8 cellular contexts compared by ENCODE assay signal in the genomic region with DNA sequence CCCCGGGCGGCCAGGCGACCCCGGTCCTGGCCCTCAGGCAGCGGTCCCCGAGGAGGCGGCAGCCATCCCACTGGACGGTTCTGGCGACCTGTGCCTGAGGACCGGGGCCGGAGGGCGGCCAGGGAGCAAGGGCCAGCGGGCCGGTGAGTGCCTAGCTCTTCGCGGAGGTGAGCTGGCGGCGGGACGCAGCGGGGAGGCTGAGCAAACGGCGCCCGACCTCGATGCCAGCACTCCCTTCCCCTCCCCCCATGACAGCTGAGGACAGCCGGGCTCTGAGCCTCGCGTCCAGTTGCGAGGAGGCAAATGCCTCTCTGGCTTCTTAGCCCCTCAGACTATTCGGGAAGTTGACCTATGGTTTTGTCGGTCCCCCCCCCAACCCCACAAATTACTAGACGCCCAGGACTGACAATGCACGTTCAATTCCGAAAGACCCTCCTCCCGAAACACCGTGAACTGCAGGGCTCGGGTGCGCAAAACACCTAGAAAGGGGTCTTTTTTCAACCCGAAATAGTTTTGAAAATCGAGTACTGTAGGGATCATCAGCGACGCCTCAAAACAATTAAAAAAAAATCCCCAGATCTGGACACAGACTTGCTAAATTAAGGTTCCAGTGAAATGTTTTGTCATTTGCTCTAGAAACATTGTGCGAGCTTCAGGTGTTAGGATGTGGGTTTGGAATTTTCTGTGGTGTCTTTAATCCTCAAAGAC. TPM values are rescaled to one million over a fixed set of nuclear protein-coding genes. Genes with fewer than 3 reads are reported as not detected.
DNase-seq lines count a peak whose midpoint lies in the region; ATAC-seq and TF ChIP-seq lines count a peak whose summit lies in the region.

No MANE protein-coding gene starts in this region.

- H3K9me3 ChIP-seq in iPS-18a (ENCODE audit: control insufficient read depth, low read depth, low read length) (no peaks in the 10 kb centered on the region), sigmoid colon (no peaks in the 10 kb centered on the region)

- H2AFZ ChIP-seq in KMS-11 (ENCODE audit: low read depth) = no peak overlapping the region

- H3K9ac ChIP-seq in KMS-11 = peak overlapping the region; percentile 97
- H3K9ac ChIP-seq in iPS-18a (ENCODE audit: low read length) = no peak overlapping the region

- no peaks in the 10 kb centered on the region for H4K20me1 ChIP-seq in KMS-11 (ENCODE audit: insufficient read depth)

- H3K79me2 ChIP-seq in KMS-11 (ENCODE audit: insufficient read depth, low read depth) = peaks cover 89% of the 10 kb centered on the region

- peaks cover 26% of the 10 kb centered on the region for H3K4me1 Mint-ChIP-seq in brain

- ATAC-seq in GM21786 (IDR thresholded peaks at IDR 0.05; ENCODE audit: unreplicated experiment) = peak; percentile 29

- no peak for TF ChIP-seq EP300 in sigmoid colon (IDR thresholded peaks at IDR 0.05)

- DNase-seq in SHP77 (lab: John Stamatoyannopoulos, UW) = peak; percentile 62 to 89
- DNase-seq in sigmoid colon = peak; percentile 83
- no peak for DNase-seq in GOT3 (lab: John Stamatoyannopoulos, UW)

- H3K4me1 ChIP-seq in KMS-11 (ENCODE audit: low read depth, poor library complexity, severe bottlenecking) = no peaks in the 10 kb centered on the region
- peaks cover 22% of the 10 kb centered on the region for H3K4me1 ChIP-seq in iPS-18a (ENCODE audit: control insufficient read depth, low read depth, low read length)
- peaks cover 0 to 37% (median 4%) of the 10 kb centered on the region in 4 donors for H3K4me1 ChIP-seq in sigmoid colon

- H3K4me3 ChIP-seq in GM08714 (ENCODE audit: low read length) (peak overlapping the region; percentile 97), KMS-11 (IDR thresholded peaks at IDR 0.05; ENCODE audit: insufficient read depth, low read depth, low read length) (no peak overlapping the region), iPS-18a (ENCODE audit: low read length) (peak overlapping the region; percentile 64), sigmoid colon (peak overlapping the region; percentile 68 to 96 (median 80))

- intact Hi-C loops in sigmoid colon (cut with DNase I) = loop anchor here (10.0 kb wide), 1 partner anchor 537 kb away; a partner anchor contains a TSS

- H3K27me3 ChIP-seq in KMS-11 (ENCODE audit: insufficient read depth, low read depth) (no peaks in the 10 kb centered on the region), iPS-18a (ENCODE audit: control insufficient read depth, insufficient read depth, low read length) (peaks cover 99% of the 10 kb centered on the region), sigmoid colon (no peaks in the 10 kb centered on the region)

- 1 to 3% methylated on average over 42 of the region's 42 CpGs for WGBS in sigmoid colon, 2 donors

- peaks cover 2% of the 10 kb centered on the region; the same call in 1 of the 2 replicates for H3K36me3 ChIP-seq in KMS-11 (ENCODE audit: insufficient read depth)
- H3K36me3 ChIP-seq in iPS-18a (ENCODE audit: control insufficient read depth, low read depth, low read length) = no peaks in the 10 kb centered on the region
- no peaks in the 10 kb centered on the region for H3K36me3 ChIP-seq in sigmoid colon

- peak overlapping the region; percentile 67 to 89 (median 81) for H3K4me3 Mint-ChIP-seq in brain

- no peaks in the 10 kb centered on the region for H3K9me3 Mint-ChIP-seq in brain

- no peak for TF ChIP-seq POLR2A in sigmoid colon (IDR thresholded peaks at IDR 0.05)

- H3K27ac ChIP-seq in KMS-11 = peak overlapping the region; percentile 99
- H3K27ac ChIP-seq in iPS-18a (ENCODE audit: low read length) = no peak overlapping the region
- peak overlapping the region; percentile 93 to 99 (median 98) for H3K27ac ChIP-seq in sigmoid colon

- peaks cover 96% of the 10 kb centered on the region for H3K27me3 Mint-ChIP-seq in brain

- H3K4me2 ChIP-seq in KMS-11 = no peak overlapping the region

- H3K36me3 Mint-ChIP-seq in brain = peaks cover 10% of the 10 kb centered on the region

- peak overlapping the region in 2 of 5 experiments; percentile 29 to 93 for H3K27ac Mint-ChIP-seq in brain

- TF ChIP-seq CTCF in KMS-11 (conservative IDR thresholded peaks at IDR 0.05; ENCODE audit: low read depth, low read length) (no peak), brain (conservative IDR thresholded peaks at IDR 0.05) (no peak), sigmoid colon (IDR thresholded peaks at IDR 0.05) (no peak)

RNA-seq across cellular contexts. Expression of a gene that starts 8.3 kb away (rescaled TPM):
- polyA plus RNA-seq in brain (ENCODE audit: insufficient read depth, low read depth, low replicate concordance) = 251 TPM
- total RNA-seq in sigmoid colon = 10 to 100 TPM; 25.8 to 31.7 (median 29.6) TPM
- polyA plus RNA-seq in sigmoid colon = 10 to 100 TPM; 10.9 to 13.5 (median 12.0) TPM

RNA-seq across cellular contexts. Expression of a gene that starts 18.2 kb away (rescaled TPM):
- polyA plus RNA-seq in brain (ENCODE audit: insufficient read depth, low read depth, low replicate concordance) (120 TPM), sigmoid colon (10 to 100 TPM; 27.5 to 39.0 (median 31.0) TPM)
- 10 to 100 TPM; 53.9 to 59.3 (median 55.6) TPM for total RNA-seq in sigmoid colon

Comparison
In these comparisons a context has a peak if more than half of its experiments do, and no peak if none do; other contexts are left out.
1. RNA of a gene that starts 8.3 kb away (polyA plus RNA-seq): 251 TPM in brain (single experiment); 10.9 to 13.5 TPM in sigmoid colon; every median in the first group is over 10 times any median in the second.